ENCODE assay signal across 1 cellular context in genomic region chr12:110579889-110580253, GRCh38.
TF ChIP-seq lines count a peak whose summit lies in the region.

No MANE protein-coding gene starts in this region.

TF ChIP-seq in HCT116, 20 proteins besides CTCF, POLR2A, EP300 and RAD21 (continued from another document):
- TF ChIP-seq REST (IDR thresholded peaks at IDR 0.05; ENCODE audit: low read depth): no peak
